Comparison of ENCODE assay signal across 17 cellular contexts in genomic region chr5:65126670-65127069, GRCh38.
DNase-seq lines count a peak whose midpoint lies in the region; ATAC-seq, FAIRE-seq and TF ChIP-seq lines count a peak whose summit lies in the region.
"Had no signal": no experiment of that assay in that cellular context is flagged by ENCODE, and none has a peak within 500 bp of the region (broad histone marks: within the 10 kb centered on the region; RNA-seq: fewer than 3 reads in every experiment).

No MANE protein-coding gene starts in this region.

- DNase-seq in Right ventricle myocardium superior (no peak), left cardiac atrium (no peak), K562 (ENCODE audit: extremely low read depth in 1 of 4, low spot score in 3 of 4) (no peak), mesendoderm (no peak), thoracic aorta (ENCODE audit: low spot score) (no peak), T-helper 17 cell (no peak), DMS53 (lab: John Stamatoyannopoulos, UW) (no peak)
- no peak for DNase-seq in activated T-cell treated with anti-CD3 and anti-CD28 coated beads, Interleukin-2, amount 50 U/mL, for 1 hour
- DNase-seq: ACHN; activated CD4-positive, alpha-beta T cell treated with anti-CD3 and anti-CD28 coated beads, Interleukin-2, amount 10 ng/mL, durations not matched to agents 7 days and 5 days; activated naive CD4-positive, alpha-beta T cell treated with Interleukin-2 at 50 U/mL for 16 hours; CD4-positive, alpha-beta memory T cell; mammary epithelial cell; NCI-H1694; SIG-M5; stimulated activated CD4-positive, alpha-beta T cell treated with anti-CD3 and anti-CD28 coated beads, Interleukin-2, amount 100 ng/mL, for 24 hours had no signal

- intact Hi-C loops in Right ventricle myocardium superior (cut with DNase I) (no loop called here), left cardiac atrium (cut with DNase I) (no loop called here), K562 (cut with micrococcal nuclease) (no loop called here)

- no peak overlapping the region for H2AK5ac ChIP-seq in mesendoderm (ENCODE audit: low read length)

- WGBS in K562 (ENCODE audit: insufficient coverage, low coverage, missing lambda C conversion rate) = 16% methylated on average over 5 of the region's 6 CpGs
- WGBS in mesendoderm (ENCODE audit: extremely low coverage, insufficient coverage, low lambda C conversion rate) = no CpG with 5 or more reads among the region's 6 CpGs

- no peak overlapping the region for H3K9ac ChIP-seq in K562 (ENCODE audit: insufficient read depth in 1 of 2, low read depth in 2 of 2, low read length in 2 of 2)
- H3K9ac ChIP-seq in mesendoderm (ENCODE audit: low read length) = no peak overlapping the region

- H3K4me2 ChIP-seq in K562 (ENCODE audit: insufficient read depth, low read length) (no peak overlapping the region), mesendoderm (ENCODE audit: low read length) (no peak overlapping the region)

- no peaks in the 10 kb centered on the region for H3K79me1 ChIP-seq in mesendoderm (ENCODE audit: low read length)

- H4K5ac ChIP-seq in mesendoderm (ENCODE audit: low read length) = no peak overlapping the region

- H3K18ac ChIP-seq in mesendoderm (ENCODE audit: low read length) = peak overlapping the region; percentile 54

- TF ChIP-seq POLR2A in K562 (conservative IDR thresholded peaks at IDR 0.05) = no peak

- no peak for TF ChIP-seq RAD21 in K562 (CRISPR knock-in tag; conservative IDR thresholded peaks at IDR 0.05 in 1 of 2, IDR thresholded peaks at IDR 0.05 in 1 of 2)

- H3K27ac ChIP-seq in K562 (ENCODE audit: extremely low read depth, low read depth, low read length) (no peak overlapping the region), mesendoderm (ENCODE audit: low read depth, low read length) (no peak overlapping the region), thoracic aorta (peak overlapping the region; percentile 68 to 78)

- H3K36me3 ChIP-seq in K562 (ENCODE audit: control insufficient read depth, insufficient read depth, low read length) = no peaks in the 10 kb centered on the region
- no peaks in the 10 kb centered on the region for H3K36me3 ChIP-seq in mesendoderm (ENCODE audit: control insufficient read depth, insufficient read depth, low read length)
- no peaks in the 10 kb centered on the region for H3K36me3 ChIP-seq in thoracic aorta

- no peaks in the 10 kb centered on the region for H3K36me3 Mint-ChIP-seq in T-helper 17 cell (ENCODE audit: low read depth)
- H3K36me3 Mint-ChIP-seq: CD4-positive, alpha-beta memory T cell had no signal

- BruUV-seq in K562 (replicated peaks; lab: Mats Ljungman, UMichigan) = no TSS peak

- 0 out of 2 replicates have a peak overlapping the region, but pooled peaks have one; percentile 4 for H2AFZ ChIP-seq in K562 (ENCODE audit: low read depth, low read length)

- CTCF ChIA-PET in K562 (lab: Yijun Ruan, JAX; ENCODE audit: low intra/inter-chr PET ratio) = no interaction called here

- no peak overlapping the region for H2BK15ac ChIP-seq in mesendoderm (replicated peaks; ENCODE audit: low read depth)

- peaks cover 2% of the 10 kb centered on the region for H3K4me1 Mint-ChIP-seq in T-helper 17 cell
- H3K4me1 Mint-ChIP-seq: activated CD4-positive, alpha-beta T cell treated with anti-CD3 and anti-CD28 coated beads, Interleukin-2, amount 10 ng/mL, durations not matched to agents 7 days and 5 days had no signal

- no peak overlapping the region for H3K23ac ChIP-seq in mesendoderm (ENCODE audit: low read length)

- TF ChIP-seq CTCF in K562 (IDR thresholded peaks at IDR 0.05 in 2 of 3, conservative IDR thresholded peaks at IDR 0.05 in 1 of 3; ENCODE audit: insufficient read depth in 2 of 3, low read depth in 1 of 3, low read length in 3 of 3) (no peak), thoracic aorta (IDR thresholded peaks at IDR 0.05) (no peak)

- H3K4ac ChIP-seq in mesendoderm (ENCODE audit: low read depth, low read length) = no peak overlapping the region

- no peak overlapping the region for H3K4me3 Mint-ChIP-seq in T-helper 17 cell
- H3K4me3 Mint-ChIP-seq: activated CD4-positive, alpha-beta T cell treated with anti-CD3 and anti-CD28 coated beads, Interleukin-2, amount 10 ng/mL, durations not matched to agents 7 days and 5 days; dendritic cell treated with granulocyte-macrophage colony-stimulating factor and Interleukin-4, amounts not matched to agents 40 ng/mL and 50 ng/mL, for 4 days had no signal

- no peaks in the 10 kb centered on the region for H3K27me3 Mint-ChIP-seq in T-helper 17 cell
- H3K27me3 Mint-ChIP-seq: activated CD4-positive, alpha-beta T cell treated with anti-CD3 and anti-CD28 coated beads, Interleukin-2, amount 10 ng/mL, durations not matched to agents 7 days and 5 days; dendritic cell treated with granulocyte-macrophage colony-stimulating factor and Interleukin-4, amounts not matched to agents 40 ng/mL and 50 ng/mL, for 4 days had no signal

- H2BK120ac ChIP-seq in mesendoderm (ENCODE audit: low read depth, low read length) = no peak overlapping the region

- H4K20me1 ChIP-seq in K562 (replicated peaks; ENCODE audit: control insufficient read depth, insufficient read depth, low read length) = no peaks in the 10 kb centered on the region

- H3K9me1 ChIP-seq in K562 (ENCODE audit: control insufficient read depth, insufficient read depth, low read length) = no peaks in the 10 kb centered on the region

- H3K79me2 ChIP-seq in K562 (ENCODE audit: control insufficient read depth, insufficient read depth, low read length) (no peaks in the 10 kb centered on the region), mesendoderm (ENCODE audit: control insufficient read depth, insufficient read depth, low read length) (no peaks in the 10 kb centered on the region)

- POLR2A ChIA-PET in K562 (lab: Yijun Ruan, JAX) = interaction anchor here (0.8 kb wide), 3 partner anchors 10 to 30 kb away, joined by 3 to 4 read pairs (median 4); no protein-coding TSS in a partner anchor

- H3K4me1 ChIP-seq in K562 (replicated peaks in 1 of 2; ENCODE audit: control insufficient read depth in 2 of 2, insufficient read depth in 2 of 2, low read length in 2 of 2) (peaks cover 0 to 18% of the 10 kb centered on the region in 2 experiments; a peak in 3 of 5 replicates), mesendoderm (ENCODE audit: control insufficient read depth, low read depth, low read length) (no peaks in the 10 kb centered on the region), thoracic aorta (ENCODE audit: control insufficient read depth in 1 of 2, low read depth in 2 of 2) (peaks cover 5 to 30% of the 10 kb centered on the region in 2 donors)

- H3K27me3 ChIP-seq in K562 (ENCODE audit: control insufficient read depth in 2 of 2, insufficient read depth in 2 of 2, low read length in 2 of 2) = no peaks in the 10 kb centered on the region
- H3K27me3 ChIP-seq in mesendoderm (ENCODE audit: insufficient read depth, low read length, poor library complexity) = no peaks in the 10 kb centered on the region
- H3K27me3 ChIP-seq in thoracic aorta (replicated peaks; ENCODE audit: insufficient read depth) = no peaks in the 10 kb centered on the region

- TF ChIP-seq EP300 in K562 (IDR thresholded peaks at IDR 0.05; ENCODE audit: low read length) = no peak

- H3K56ac ChIP-seq in mesendoderm (ENCODE audit: low read length) = no peak overlapping the region

- ATAC-seq in Right ventricle myocardium superior (ENCODE audit: poor library complexity) (peak; percentile 15), left cardiac atrium (no peak), K562 (peak; percentile 40; the same call in 2 of the 3 replicates), thoracic aorta (ENCODE audit: insufficient number of reproducible peaks, low FRiP score, low read depth) (no peak), T-helper 17 cell (no peak)

- no peaks in the 10 kb centered on the region for H3K9me3 ChIP-seq in K562 (replicated peaks; ENCODE audit: control insufficient read depth, insufficient read depth, low read depth, low read length)
- no peaks in the 10 kb centered on the region for H3K9me3 ChIP-seq in thoracic aorta
- H3K9me3 ChIP-seq in T-helper 17 cell (ENCODE audit: control insufficient read depth, low read length, poor library complexity, severe bottlenecking) = no peaks in the 10 kb centered on the region

- H3K4me3 ChIP-seq in K562 (no peak overlapping the region), mesendoderm (ENCODE audit: low read length) (no peak overlapping the region), thoracic aorta (no peak overlapping the region)

- H2BK5ac ChIP-seq in mesendoderm (ENCODE audit: low read length) = no peak overlapping the region

- H3K27ac Mint-ChIP-seq in T-helper 17 cell = no peak overlapping the region
- H3K27ac Mint-ChIP-seq: activated CD4-positive, alpha-beta T cell treated with anti-CD3 and anti-CD28 coated beads, Interleukin-2, amount 10 ng/mL, durations not matched to agents 7 days and 5 days; CD4-positive, alpha-beta memory T cell; dendritic cell treated with granulocyte-macrophage colony-stimulating factor and Interleukin-4, amounts not matched to agents 40 ng/mL and 50 ng/mL, for 4 days had no signal

- FAIRE-seq in K562 (lab: Jason Lieb, UNC) = no peak

- no peak overlapping the region for H4K8ac ChIP-seq in mesendoderm (ENCODE audit: low read depth, low read length)

- in situ Hi-C loops in K562 (cut with MboI) = no loop called here

TF ChIP-seq in K562, 482 proteins besides CTCF, POLR2A, EP300 and RAD21:
- TF ChIP-seq ZKSCAN8 (CRISPR knock-in tag; IDR thresholded peaks at IDR 0.05) (no peak), MXI1 (IDR thresholded peaks at IDR 0.05; ENCODE audit: low read depth, low read length) (no peak), POLR2AphosphoS2 (IDR thresholded peaks at IDR 0.05; ENCODE audit: low read length) (no peak), BRF1 (IDR thresholded peaks at IDR 0.05; ENCODE audit: borderline replicate concordance, extremely low read depth, insufficient read length) (no peak), DDX20 (tag; IDR thresholded peaks at IDR 0.05; ENCODE audit: low read depth) (no peak)

Comparison
In these comparisons a context has a peak if more than half of its experiments do, and no peak if none do; other contexts are left out.
1. ATAC-seq: peak in Right ventricle myocardium superior (single experiment) and K562 (single experiment); none in left cardiac atrium (0 of 2), thoracic aorta (single experiment) and T-helper 17 cell (single experiment).
2. H3K27ac ChIP-seq: peak in thoracic aorta (2 of 2); none in K562 (single experiment) and mesendoderm (single experiment).